ENCODE assay signal across 11 cellular contexts in genomic region chr4:88264338-88264737, GRCh38.
"Had no signal": no experiment of that assay in that cellular context is flagged by ENCODE, and none has a peak within 500 bp of the region (broad histone marks: within the 10 kb centered on the region; RNA-seq: fewer than 3 reads in every experiment).

No MANE protein-coding gene starts in this region.

- FAIRE-seq: H1, H54 had no signal

- H3K4me1 ChIP-seq: HAP-1 had no signal

- H3K9me3 ChIP-seq: HAP-1 had no signal

- ATAC-seq: GM23338, HCT116 had no signal

- DNase-seq: GM23248, GOT3, H7, H9, HCEC 1CT, HFFc6 had no signal

- H3K4me3 ChIP-seq: GM23248, GM23338, HAP-1 had no signal

- H3K27ac ChIP-seq: GM23248 had no signal
